Comparison of ENCODE assay signal across 5 cellular contexts in the genomic region with DNA sequence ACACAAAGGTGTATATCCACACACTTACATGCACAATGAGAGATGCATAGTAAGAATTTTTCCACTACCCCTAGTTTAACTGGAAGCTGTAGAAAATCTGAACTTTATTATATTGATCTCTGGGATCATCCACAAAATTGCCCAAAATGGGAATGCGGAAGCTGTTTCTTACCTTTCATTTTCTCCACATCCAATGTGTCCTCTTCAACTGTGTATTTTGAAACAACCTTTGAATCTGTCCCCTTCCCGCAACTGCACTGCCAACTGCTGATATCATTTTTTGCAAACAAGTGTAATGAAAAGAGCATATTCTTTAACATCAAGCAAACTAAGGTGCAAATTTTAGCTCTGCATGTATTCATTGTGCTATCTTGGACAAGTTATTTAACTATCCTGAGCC.
"Had no signal": no experiment of that assay in that cellular context is flagged by ENCODE, and none has a peak within 500 bp of the region (broad histone marks: within the 10 kb centered on the region; RNA-seq: fewer than 3 reads in every experiment).

No MANE protein-coding gene starts in this region.

- H3K4me3 ChIP-seq: GM23248 had no signal

- H2AFZ ChIP-seq: GM23248 had no signal

- H3K27ac ChIP-seq: GM23248 had no signal

- H3K9ac ChIP-seq: GM23248 had no signal

- DNase-seq: GM23248, GOT3, H9, HCEC 1CT, KBM-7 had no signal
